In the genomic region with DNA sequence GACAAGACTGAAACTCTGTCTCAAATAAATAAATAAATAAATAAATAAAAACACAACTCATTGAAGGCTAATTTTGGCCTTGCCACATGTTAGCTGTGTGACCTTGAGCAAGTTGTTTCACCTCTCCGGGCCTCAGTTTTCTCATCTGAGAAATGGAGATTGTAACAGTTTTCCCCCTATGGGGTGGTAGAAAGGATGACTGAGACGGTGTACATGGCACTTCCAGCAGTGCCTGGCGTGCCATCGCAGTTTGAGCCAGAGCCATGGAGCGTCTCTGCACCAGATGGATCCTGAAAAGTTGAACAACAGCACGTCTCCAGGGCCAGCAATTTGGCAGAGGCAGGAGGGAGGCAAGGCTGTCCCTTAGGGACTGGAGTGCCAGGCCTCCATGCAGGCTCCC, we compare ENCODE assay signal across 1 cellular context.
TF ChIP-seq lines count a peak whose summit lies in the region.

No MANE protein-coding gene starts in this region.

TF ChIP-seq in IMR-90, 13 proteins besides CTCF, POLR2A, EP300 and RAD21:
- TF ChIP-seq BHLHE40 (IDR thresholded peaks at IDR 0.05; ENCODE audit: low read depth, low read length) (no peak), CHD1 (IDR thresholded peaks at IDR 0.05; ENCODE audit: low read depth, low read length) (no peak), MAZ (IDR thresholded peaks at IDR 0.05; ENCODE audit: borderline replicate concordance, low read depth, low read length) (no peak), MXI1 (IDR thresholded peaks at IDR 0.05; ENCODE audit: borderline replicate concordance, low read depth, low read length) (no peak), CEBPB (IDR thresholded peaks at IDR 0.05; ENCODE audit: low read depth, low read length) (no peak), SMC3 (IDR thresholded peaks at IDR 0.05; ENCODE audit: low read depth, low read length) (no peak), FOS (IDR thresholded peaks at IDR 0.05; ENCODE audit: low read depth, low read length) (no peak), MAFK (IDR thresholded peaks at IDR 0.05; ENCODE audit: low read depth, low read length) (no peak), NFE2L2 (IDR thresholded peaks at IDR 0.05; ENCODE audit: low read depth, low read length) (no peak), RCOR1 (IDR thresholded peaks at IDR 0.05; ENCODE audit: insufficient replicate concordance, low read length) (no peak)
- TF ChIP-seq, protein P1, sequence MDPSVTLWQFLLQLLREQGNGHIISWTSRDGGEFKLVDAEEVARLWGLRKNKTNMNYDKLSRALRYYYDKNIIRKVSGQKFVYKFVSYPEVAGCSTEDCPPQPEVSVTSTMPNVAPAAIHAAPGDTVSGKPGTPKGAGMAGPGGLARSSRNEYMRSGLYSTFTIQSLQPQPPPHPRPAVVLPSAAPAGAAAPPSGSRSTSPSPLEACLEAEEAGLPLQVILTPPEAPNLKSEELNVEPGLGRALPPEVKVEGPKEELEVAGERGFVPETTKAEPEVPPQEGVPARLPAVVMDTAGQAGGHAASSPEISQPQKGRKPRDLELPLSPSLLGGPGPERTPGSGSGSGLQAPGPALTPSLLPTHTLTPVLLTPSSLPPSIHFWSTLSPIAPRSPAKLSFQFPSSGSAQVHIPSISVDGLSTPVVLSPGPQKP (IDR thresholded peaks at IDR 0.05; ENCODE audit: borderline replicate concordance, low read depth, low read length): no peak
TF ChIP-seq in IMR-90: peak in this region for 0.
